ENCODE assay signal across 17 cellular contexts in genomic region chr14:44396226-44396625, GRCh38.
"Had no signal": no experiment of that assay in that cellular context is flagged by ENCODE, and none has a peak within 500 bp of the region (broad histone marks: within the 10 kb centered on the region; RNA-seq: fewer than 3 reads in every experiment).

No MANE protein-coding gene starts in this region.

- H3K27me3 ChIP-seq: body of pancreas, colonic mucosa, pancreas had no signal

- H3K4me3 ChIP-seq: body of pancreas, colonic mucosa, mucosa of descending colon, pancreas, thoracic aorta had no signal

- H3K4me1 ChIP-seq: body of pancreas, colonic mucosa, pancreas had no signal

- ATAC-seq: body of pancreas; esophagus mucosa; mucosa of descending colon; naive thymus-derived CD4-positive, alpha-beta T cell; pancreas; stimulated activated effector memory CD8-positive, alpha-beta T cell treated with anti-CD3 and anti-CD28 coated beads, Interleukin-12 subunit alpha, Interleukin-12 subunit beta, amount 100 ng/mL, for 72 hours had no signal

- H3K9me3 ChIP-seq: body of pancreas, colonic mucosa, mucosa of descending colon, pancreas, thoracic aorta had no signal

- DNase-seq: activated B cell treated with CpG ODN at 0.5 μM for 24 hours; activated CD4-positive, alpha-beta T cell treated with anti-CD3 and anti-CD28 coated beads, Interleukin-2, amount 10 ng/mL, durations not matched to agents 7 days and 5 days; activated CD8-positive, alpha-beta memory T cell treated with anti-CD3 and anti-CD28 coated beads for 24 hours; activated naive CD8-positive, alpha-beta T cell treated with anti-CD3 and anti-CD28 coated beads for 36 hours; amygdala; body of pancreas; central memory CD4-positive, alpha-beta T cell; colonic mucosa; mucosa of descending colon; naive thymus-derived CD4-positive, alpha-beta T cell; pancreas had no signal

- FAIRE-seq: endometrium, islet of Langerhans, pancreas, TTC549 had no signal

- H3K27ac ChIP-seq: body of pancreas, colonic mucosa, pancreas, thoracic aorta had no signal

- H3K36me3 ChIP-seq: colonic mucosa, pancreas, thoracic aorta had no signal
